In the genomic region with DNA sequence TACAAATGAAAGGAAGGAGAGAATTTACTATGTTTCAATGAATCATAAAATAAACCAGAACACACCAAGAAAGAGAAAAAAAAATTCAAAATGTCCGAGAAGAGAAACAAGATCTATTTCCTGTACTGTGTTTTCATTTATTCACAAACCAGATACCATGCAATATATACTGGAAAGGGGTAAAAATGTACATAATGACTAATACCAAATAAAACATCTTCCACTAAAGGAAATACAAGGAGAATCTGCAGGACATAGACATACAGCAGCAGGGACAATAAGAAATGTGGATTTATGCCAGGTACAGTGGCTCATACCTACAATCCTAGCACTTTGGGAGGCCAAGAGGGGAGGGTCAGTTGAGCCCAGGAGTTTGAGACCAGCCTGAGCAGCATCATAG, we compare ENCODE assay signal across 17 cellular contexts. TPM values are rescaled to one million over a fixed set of nuclear protein-coding genes. Genes with fewer than 3 reads are reported as not detected.
A peak's percentile ranks its signal among the peaks of the same experiment; 100 is the strongest.
DNase-seq lines count a peak whose midpoint lies in the region; TF ChIP-seq lines count a peak whose summit lies in the region.
"Had no signal": no experiment of that assay in that cellular context is flagged by ENCODE, and none has a peak within 500 bp of the region (broad histone marks: within the 10 kb centered on the region; RNA-seq: fewer than 3 reads in every experiment).

No MANE protein-coding gene starts in this region.

- H3K4me1 ChIP-seq in osteoblast (ENCODE audit: insufficient read depth, low read length) = peaks cover 8% of the 10 kb centered on the region
- H3K4me1 ChIP-seq: BLaER1, HAP-1 had no signal

- intact Hi-C loops in activated naive CD4-positive, alpha-beta T cell treated with anti-CD3 and anti-CD28 coated beads for 36 hours (cut with micrococcal nuclease) = no loop called here
- intact Hi-C loops in posterior cingulate gyrus (cut with DNase I) = no loop called here

- no peaks in the 10 kb centered on the region for H3K79me2 ChIP-seq in osteoblast (ENCODE audit: insufficient read depth, low read length)

- peaks cover 3% of the 10 kb centered on the region for H3K27me3 Mint-ChIP-seq in chondrocyte (ENCODE audit: low read depth)
- H3K27me3 Mint-ChIP-seq in activated naive CD4-positive, alpha-beta T cell treated with anti-CD3 and anti-CD28 coated beads for 36 hours (ENCODE audit: low read depth) = peaks cover 5% of the 10 kb centered on the region

- CTCF ChIA-PET in activated naive CD4-positive, alpha-beta T cell treated with anti-CD3 and anti-CD28 coated beads for 36 hours (lab: Charles Lee) = no interaction called here

- H3K27ac ChIP-seq in osteoblast (ENCODE audit: low read depth, low read length) = no peak overlapping the region
- H3K27ac ChIP-seq: BLaER1, HL-60 had no signal

- H3K9me3 Mint-ChIP-seq in chondrocyte (ENCODE audit: low read depth) = no peaks in the 10 kb centered on the region
- no peaks in the 10 kb centered on the region for H3K9me3 Mint-ChIP-seq in activated naive CD4-positive, alpha-beta T cell treated with anti-CD3 and anti-CD28 coated beads for 36 hours

- H3K36me3 ChIP-seq in osteoblast (ENCODE audit: insufficient read depth, low read length) = no peaks in the 10 kb centered on the region
- H3K36me3 ChIP-seq: BLaER1, HAP-1 had no signal

- H3K27me3 ChIP-seq in osteoblast (ENCODE audit: insufficient read depth, low read length) = no peaks in the 10 kb centered on the region
- H3K27me3 ChIP-seq: BLaER1 had no signal

- peak overlapping the region; percentile 73 for H3K27ac Mint-ChIP-seq in chondrocyte (ENCODE audit: unreplicated experiment)
- no peak overlapping the region for H3K27ac Mint-ChIP-seq in activated naive CD4-positive, alpha-beta T cell treated with anti-CD3 and anti-CD28 coated beads for 36 hours
- H3K27ac Mint-ChIP-seq: CD14-positive monocyte; CD4-positive, alpha-beta memory T cell had no signal

- H3K36me3 Mint-ChIP-seq in chondrocyte (ENCODE audit: low read depth) = peaks cover 2% of the 10 kb centered on the region
- no peaks in the 10 kb centered on the region for H3K36me3 Mint-ChIP-seq in activated naive CD4-positive, alpha-beta T cell treated with anti-CD3 and anti-CD28 coated beads for 36 hours (ENCODE audit: low read depth)
- H3K36me3 Mint-ChIP-seq: CD14-positive monocyte; CD4-positive, alpha-beta memory T cell had no signal

- TF ChIP-seq CTCF in chondrocyte (IDR thresholded peaks at IDR 0.05) (no peak), osteoblast (IDR thresholded peaks at IDR 0.05; ENCODE audit: extremely low read depth, low read depth, low read length) (no peak)

- peak overlapping the region; percentile 13 for H3K4me2 ChIP-seq in osteoblast (ENCODE audit: insufficient read depth, low read length)
- H3K4me2 ChIP-seq: BLaER1 had no signal

- H3K4me3 Mint-ChIP-seq in chondrocyte (ENCODE audit: unreplicated experiment) = no peak overlapping the region
- H3K4me3 Mint-ChIP-seq in activated naive CD4-positive, alpha-beta T cell treated with anti-CD3 and anti-CD28 coated beads for 36 hours = no peak overlapping the region
- H3K4me3 Mint-ChIP-seq: CD4-positive, alpha-beta memory T cell had no signal

- no peak overlapping the region for H3K4me3 ChIP-seq in osteoblast (ENCODE audit: insufficient read depth, low read length)
- H3K4me3 ChIP-seq: BLaER1, HAP-1 had no signal

- DNase-seq in DMS53 treated with DMSO at 0.1 percent for 48 hours (lab: John Stamatoyannopoulos, UW; ENCODE audit: unreplicated experiment) = peak; percentile 53
- no peak for DNase-seq in chondrocyte (ENCODE audit: low spot score)
- no peak for DNase-seq in osteoblast (ENCODE audit: insufficient read length, low spot score, missing footprints)
- DNase-seq in activated naive CD4-positive, alpha-beta T cell treated with anti-CD3 and anti-CD28 coated beads for 36 hours = no peak
- no peak for DNase-seq in posterior cingulate gyrus
- DNase-seq in NCI-H524 (lab: John Stamatoyannopoulos, UW) = no peak
- no peak for DNase-seq in activated CD4-positive, alpha-beta T cell treated with anti-CD3 and anti-CD28 coated beads for 4 hours
- DNase-seq: CD4-positive, alpha-beta memory T cell; DMS153; DND-41; EL had no signal

- no peaks in the 10 kb centered on the region for H4K20me1 ChIP-seq in osteoblast (ENCODE audit: insufficient read depth, low read length)
- H4K20me1 ChIP-seq: BLaER1 had no signal

- H3K9me3 ChIP-seq in osteoblast (ENCODE audit: low read depth, low read length) = no peaks in the 10 kb centered on the region
- H3K9me3 ChIP-seq: BLaER1, HAP-1 had no signal

- H3K4me1 Mint-ChIP-seq in chondrocyte (ENCODE audit: low read depth) = peaks cover 26% of the 10 kb centered on the region
- no peaks in the 10 kb centered on the region for H3K4me1 Mint-ChIP-seq in activated naive CD4-positive, alpha-beta T cell treated with anti-CD3 and anti-CD28 coated beads for 36 hours (ENCODE audit: low read depth)
- H3K4me1 Mint-ChIP-seq: CD4-positive, alpha-beta memory T cell had no signal

- H2AFZ ChIP-seq in osteoblast (ENCODE audit: low read length) = peak overlapping the region; percentile 37

RNA-seq across cellular contexts. Expression of a gene that starts 24.3 kb away (rescaled TPM):
- total RNA-seq in chondrocyte = 0.92 to 1.9 TPM (median 1.0 TPM) in 3 replicates
- total RNA-seq in osteoblast = 6.5 and 10.3 TPM in 2 replicates
- not detected for total RNA-seq in activated naive CD4-positive, alpha-beta T cell treated with anti-CD3 and anti-CD28 coated beads for 36 hours
- total RNA-seq: CD4-positive, alpha-beta memory T cell; H4; HT1080 had no signal
